ENCODE assay signal across 21 cellular contexts in the genomic region with DNA sequence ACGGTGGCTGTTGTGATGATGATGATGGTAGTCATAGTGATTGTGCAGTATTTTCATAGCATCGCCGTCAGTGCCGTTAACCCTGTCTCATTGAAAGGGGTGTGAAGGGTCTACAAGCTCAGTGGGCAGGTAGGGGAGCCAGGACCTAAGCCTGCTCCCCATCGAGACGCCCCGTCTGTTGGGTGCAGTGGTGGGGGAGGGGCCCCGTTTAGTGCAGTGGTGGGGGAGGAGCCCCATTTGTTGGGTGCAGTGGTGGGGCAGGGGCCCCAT.
DNase-seq lines count a peak whose midpoint lies in the region; ATAC-seq and TF ChIP-seq lines count a peak whose summit lies in the region.
"Had no signal": no experiment of that assay in that cellular context is flagged by ENCODE, and none has a peak within 500 bp of the region (broad histone marks: within the 10 kb centered on the region; RNA-seq: fewer than 3 reads in every experiment).

No MANE protein-coding gene starts in this region.

- H2AK5ac ChIP-seq in mesenchymal stem cell (ENCODE audit: low read length, severe bottlenecking) = no peak overlapping the region

- WGBS in GM23248 (ENCODE audit: low coverage in 1 of 2, low lambda C conversion rate in 2 of 2, missing lambda C conversion rate in 2 of 2), 2 experiments = 55 to 61% methylated on average over 7 to 8 of the region's 8 CpGs
- 99% methylated on average over 8 of the region's 8 CpGs for WGBS in mesenchymal stem cell
- WGBS in smooth muscle cell (ENCODE audit: low lambda C conversion rate) = 86% methylated on average over 8 of the region's 8 CpGs

- H2BK12ac ChIP-seq in mesenchymal stem cell (ENCODE audit: low read length in 2 of 2) = no peak overlapping the region

- H3K36me3 ChIP-seq in GM23248 (ENCODE audit: low read depth) = peaks cover 18% of the 10 kb centered on the region
- peaks cover 8% of the 10 kb centered on the region for H3K36me3 ChIP-seq in WERI-Rb-1
- H3K36me3 ChIP-seq in mesenchymal stem cell (ENCODE audit: control insufficient read depth in 1 of 2, insufficient read depth in 2 of 2, low read depth in 1 of 2, low read length in 2 of 2) = peaks cover 29 to 70% of the 10 kb centered on the region in 2 experiments
- peaks cover 10% of the 10 kb centered on the region for H3K36me3 ChIP-seq in smooth muscle cell (ENCODE audit: low read depth)
- no peaks in the 10 kb centered on the region for H3K36me3 ChIP-seq in MM.1S (replicated peaks; ENCODE audit: insufficient read depth, low read length)
- H3K36me3 ChIP-seq: lower lobe of right lung, neural progenitor cell had no signal

- H3K14ac ChIP-seq in mesenchymal stem cell (ENCODE audit: low read length in 2 of 2) = no peak overlapping the region

- H3K4me3 ChIP-seq in GM23248 (no peak overlapping the region), WERI-Rb-1 (ENCODE audit: low read depth, low read length) (no peak overlapping the region), mesenchymal stem cell (ENCODE audit: insufficient read depth in 1 of 2, low read depth in 1 of 2, low read length in 2 of 2) (no peak overlapping the region), smooth muscle cell (no peak overlapping the region), MM.1S (ENCODE audit: low read length) (no peak overlapping the region)
- H3K4me3 ChIP-seq: GM23338, lower lobe of right lung, neural progenitor cell had no signal

- DNase-seq in GM23248 (peak; percentile 34), WERI-Rb-1 (no peak), mesenchymal stem cell (no peak), smooth muscle cell (lab: John Stamatoyannopoulos, UW; ENCODE audit: unreplicated experiment) (no peak), AG08395 (ENCODE audit: low spot score) (no peak), MM.1S (no peak)
- DNase-seq: ACHN; activated CD4-positive, alpha-beta T cell treated with anti-CD3 and anti-CD28 coated beads, Interleukin-2, amount 50 U/mL, for 48 hours; activated CD8-positive, alpha-beta memory T cell treated with anti-CD3 and anti-CD28 coated beads, Interleukin-2, amount 50 U/mL, for 4 hours; activated naive CD4-positive, alpha-beta T cell treated with anti-CD3 and anti-CD28 coated beads for 36 hours; DMS153; lower lobe of right lung; NCI-H1048; NCI-H1694 treated with DMSO at 0.1 percent for 48 hours; NCI-H524; stimulated activated naive CD4-positive, alpha-beta T cell treated with Interleukin-2 at 50 U/mL for 16 hours; T-cell had no signal

- H3K4ac ChIP-seq in mesenchymal stem cell (ENCODE audit: low read depth in 1 of 2, low read length in 2 of 2) = no peak overlapping the region

- peak overlapping the region; percentile 9; the same call in 1 of the 2 replicates for H3K9ac ChIP-seq in GM23248
- peak overlapping the region; percentile 48 for H3K9ac ChIP-seq in mesenchymal stem cell (ENCODE audit: low read length)
- H3K9ac ChIP-seq in smooth muscle cell (ENCODE audit: low read depth) = no peak overlapping the region
- no peak overlapping the region for H3K9ac ChIP-seq in MM.1S (ENCODE audit: low read length)
- H3K9ac ChIP-seq: neural progenitor cell had no signal

- no peak overlapping the region for H3K23ac ChIP-seq in mesenchymal stem cell (ENCODE audit: low read length in 2 of 2)

- H3K27ac ChIP-seq in GM23248 = peak overlapping the region; percentile 63
- H3K27ac ChIP-seq in WERI-Rb-1 = peak overlapping the region; percentile 98
- H3K27ac ChIP-seq in mesenchymal stem cell (ENCODE audit: low read length, poor library complexity, severe bottlenecking) = no peak overlapping the region
- H3K27ac ChIP-seq in smooth muscle cell (ENCODE audit: low read depth) = peak overlapping the region; percentile 94
- H3K27ac ChIP-seq in MM.1S (ENCODE audit: low read length) = no peak overlapping the region
- H3K27ac ChIP-seq: lower lobe of right lung, neural progenitor cell had no signal

- H4K8ac ChIP-seq in mesenchymal stem cell (ENCODE audit: low read length) = no peak overlapping the region

- H2BK15ac ChIP-seq in mesenchymal stem cell (ENCODE audit: low read depth, poor library complexity, severe bottlenecking) = no peak overlapping the region

- peak overlapping the region; percentile 29 to 75 for H3K18ac ChIP-seq in mesenchymal stem cell (ENCODE audit: low read depth in 1 of 2, low read length in 2 of 2)

- no peak overlapping the region for H2AFZ ChIP-seq in GM23248
- H2AFZ ChIP-seq in mesenchymal stem cell (ENCODE audit: low read depth, low read length) = no peak overlapping the region
- H2AFZ ChIP-seq in smooth muscle cell (ENCODE audit: low read depth) = no peak overlapping the region
- no peak overlapping the region for H2AFZ ChIP-seq in MM.1S (ENCODE audit: low read length)
- H2AFZ ChIP-seq: GM23338, neural progenitor cell had no signal

- H3K27me3 ChIP-seq in GM23248 (replicated peaks; ENCODE audit: insufficient read depth) = no peaks in the 10 kb centered on the region
- no peaks in the 10 kb centered on the region for H3K27me3 ChIP-seq in WERI-Rb-1 (ENCODE audit: insufficient read depth, low read depth, severe bottlenecking)
- no peaks in the 10 kb centered on the region for H3K27me3 ChIP-seq in mesenchymal stem cell (ENCODE audit: control insufficient read depth in 1 of 2, insufficient read depth in 1 of 2, low read length in 2 of 2)
- no peaks in the 10 kb centered on the region for H3K27me3 ChIP-seq in smooth muscle cell (ENCODE audit: low read depth)
- peaks cover 65% of the 10 kb centered on the region for H3K27me3 ChIP-seq in MM.1S (replicated peaks; ENCODE audit: insufficient read depth, low read length)
- H3K27me3 ChIP-seq: neural progenitor cell had no signal

- H2BK5ac ChIP-seq in mesenchymal stem cell (ENCODE audit: low read depth, low read length, poor library complexity, severe bottlenecking) = no peak overlapping the region

- peak overlapping the region; percentile 50 for H2BK120ac ChIP-seq in mesenchymal stem cell (ENCODE audit: low read depth, low read length)

- H4K91ac ChIP-seq in mesenchymal stem cell (ENCODE audit: low read length) = peak overlapping the region; percentile 55

- H3K79me2 ChIP-seq in GM23248 (ENCODE audit: insufficient read depth) (peaks cover 98% of the 10 kb centered on the region), smooth muscle cell (ENCODE audit: low read depth) (peaks cover 95% of the 10 kb centered on the region), MM.1S (ENCODE audit: low read length) (no peaks in the 10 kb centered on the region)

- H3K4me2 ChIP-seq in GM23248 (ENCODE audit: unreplicated experiment) (no peak overlapping the region), mesenchymal stem cell (ENCODE audit: low read length, poor library complexity, severe bottlenecking) (no peak overlapping the region), smooth muscle cell (no peak overlapping the region), MM.1S (ENCODE audit: low read depth, low read length) (no peak overlapping the region)
- H3K4me2 ChIP-seq: GM23338, neural progenitor cell had no signal

- in situ Hi-C loops in GM23248 (cut with MboI) = no loop called here

- peaks cover 8% of the 10 kb centered on the region; the same call in 1 of the 2 replicates for H3K4me1 ChIP-seq in GM23248 (ENCODE audit: insufficient read depth)
- H3K4me1 ChIP-seq in mesenchymal stem cell (ENCODE audit: control insufficient read depth, insufficient read depth, low read depth, low read length) = peaks cover 40% of the 10 kb centered on the region
- H3K4me1 ChIP-seq in smooth muscle cell (ENCODE audit: low read depth) = no peaks in the 10 kb centered on the region
- no peaks in the 10 kb centered on the region for H3K4me1 ChIP-seq in MM.1S (ENCODE audit: low read length)
- H3K4me1 ChIP-seq: neural progenitor cell had no signal

- H3K79me1 ChIP-seq in mesenchymal stem cell (replicated peaks; ENCODE audit: low read length, poor library complexity, severe bottlenecking) = peaks cover 24% of the 10 kb centered on the region

- TF ChIP-seq CTCF in WERI-Rb-1 (IDR thresholded peaks at IDR 0.05; ENCODE audit: low read depth, low read length) = no peak
- TF ChIP-seq CTCF in smooth muscle cell (IDR thresholded peaks at IDR 0.05; ENCODE audit: borderline replicate concordance, insufficient read depth, poor library complexity, severe bottlenecking) = no peak
- no peak for TF ChIP-seq CTCF in MM.1S (IDR thresholded peaks at IDR 0.05; ENCODE audit: low read length)

- no peak for ATAC-seq in activated CD4-positive, CD25-positive, alpha-beta regulatory T cell treated with anti-CD3 and anti-CD28 coated beads, Interleukin-2, amount 50 U/mL, for 24 hours
- ATAC-seq in HG02884 (IDR thresholded peaks at IDR 0.05; ENCODE audit: unreplicated experiment) = no peak
- ATAC-seq: GM23338, lower lobe of right lung, T-cell had no signal

- H3K9me2 ChIP-seq in GM23248 (ENCODE audit: insufficient read depth) (no peaks in the 10 kb centered on the region), MM.1S (replicated peaks; ENCODE audit: insufficient read depth, low read length) (no peaks in the 10 kb centered on the region)

- H4K20me1 ChIP-seq in GM23248 (ENCODE audit: insufficient read depth) = peaks cover 14% of the 10 kb centered on the region; the same call in 1 of the 2 replicates
- H4K20me1 ChIP-seq in smooth muscle cell (ENCODE audit: low read depth) = peaks cover 100% of the 10 kb centered on the region
- H4K20me1 ChIP-seq in MM.1S (ENCODE audit: insufficient read depth, low read length) = no peaks in the 10 kb centered on the region

- H3K9me3 ChIP-seq in GM23248 (ENCODE audit: low read depth) (no peaks in the 10 kb centered on the region), WERI-Rb-1 (ENCODE audit: severe bottlenecking) (no peaks in the 10 kb centered on the region), mesenchymal stem cell (ENCODE audit: control insufficient read depth, low read length) (no peaks in the 10 kb centered on the region), smooth muscle cell (replicated peaks; ENCODE audit: low read depth) (no peaks in the 10 kb centered on the region), MM.1S (replicated peaks; ENCODE audit: insufficient read depth, low read length) (no peaks in the 10 kb centered on the region)
- H3K9me3 ChIP-seq: lower lobe of right lung had no signal

- H3F3A ChIP-seq in GM23248 (ENCODE audit: insufficient read depth) = peaks cover 15% of the 10 kb centered on the region
- peaks cover 81% of the 10 kb centered on the region for H3F3A ChIP-seq in smooth muscle cell (ENCODE audit: low read depth)
- no peaks in the 10 kb centered on the region for H3F3A ChIP-seq in MM.1S (ENCODE audit: insufficient read depth, low read length)

Comparison
In these comparisons a context has a peak if more than half of its experiments do, and no peak if none do; other contexts are left out.
1. H3K27ac ChIP-seq: peak in GM23248 (single experiment), WERI-Rb-1 (single experiment) and smooth muscle cell (single experiment); none in mesenchymal stem cell (single experiment) and MM.1S (single experiment).
2. H3K9ac ChIP-seq: peak in GM23248 (single experiment) and mesenchymal stem cell (single experiment); none in smooth muscle cell (single experiment) and MM.1S (single experiment).